21 cellular contexts compared by ENCODE assay signal in the genomic region with DNA sequence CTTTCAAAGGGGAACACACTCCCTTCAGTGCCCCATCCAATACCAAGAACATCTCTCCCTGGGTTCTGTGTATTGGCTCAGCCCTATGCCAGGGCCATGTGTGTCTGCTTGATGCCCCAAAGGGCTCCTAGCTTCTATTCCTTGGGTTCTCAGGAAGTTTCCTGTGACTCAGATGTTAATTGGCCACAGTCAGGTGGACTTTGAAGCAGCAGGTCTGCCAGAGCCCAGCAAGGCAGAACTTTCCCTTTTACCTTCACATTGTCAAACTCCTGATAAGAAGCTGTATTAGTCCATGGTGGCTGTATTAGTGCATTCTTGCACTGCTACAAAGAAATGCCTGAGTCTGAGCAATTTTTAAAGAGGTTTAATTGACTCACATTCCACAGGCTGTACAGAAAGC.
DNase-seq lines count a peak whose midpoint lies in the region; ATAC-seq and TF ChIP-seq lines count a peak whose summit lies in the region.
"Had no signal": no experiment of that assay in that cellular context is flagged by ENCODE, and none has a peak within 500 bp of the region (broad histone marks: within the 10 kb centered on the region; RNA-seq: fewer than 3 reads in every experiment).

No MANE protein-coding gene starts in this region.

- H3K4ac ChIP-seq in trophoblast cell (ENCODE audit: low read depth, low read length) = no peak overlapping the region

- TF ChIP-seq EP300 in transverse colon (IDR thresholded peaks at IDR 0.05; ENCODE audit: low read depth) = no peak

- H2BK5ac ChIP-seq in trophoblast cell (ENCODE audit: low read depth, low read length, poor library complexity) = no peak overlapping the region

- no peak overlapping the region for H2BK120ac ChIP-seq in trophoblast cell (ENCODE audit: insufficient read depth, low read length, poor library complexity)

- ATAC-seq in Right ventricle myocardium inferior = no peak
- ATAC-seq: GM12878, HCT116 had no signal

- H3K14ac ChIP-seq in trophoblast cell (ENCODE audit: low read length) = no peak overlapping the region

- H3K4me1 ChIP-seq in trophoblast cell (ENCODE audit: control insufficient read depth in 1 of 2, insufficient read depth in 2 of 2, low read length in 2 of 2) (no peaks in the 10 kb centered on the region), transverse colon (no peaks in the 10 kb centered on the region)
- H3K4me1 ChIP-seq: BE2C had no signal

- no peak overlapping the region for H2AK5ac ChIP-seq in trophoblast cell (ENCODE audit: low read length)

- no peaks in the 10 kb centered on the region for H3K79me2 ChIP-seq in trophoblast cell (ENCODE audit: control insufficient read depth, insufficient read depth, low read length, poor library complexity)

- no peak overlapping the region for H2AFZ ChIP-seq in trophoblast cell (ENCODE audit: insufficient read depth, low read length, poor library complexity)
- H2AFZ ChIP-seq: GM23248 had no signal

- no peak for TF ChIP-seq POLR2A in transverse colon (IDR thresholded peaks at IDR 0.05)

- H4K91ac ChIP-seq in trophoblast cell (ENCODE audit: low read depth, low read length) = no peak overlapping the region

- TF ChIP-seq CTCF in transverse colon (IDR thresholded peaks at IDR 0.05) (no peak), foreskin fibroblast (IDR thresholded peaks at IDR 0.05; ENCODE audit: low read depth, low read length) (no peak)

- H3K4me3 ChIP-seq in trophoblast cell (ENCODE audit: low read depth, low read length) = no peak overlapping the region
- H3K4me3 ChIP-seq in transverse colon = no peak overlapping the region
- H3K4me3 ChIP-seq in foreskin fibroblast (ENCODE audit: low read depth in 1 of 2, low read length in 2 of 2) = no peak overlapping the region
- H3K4me3 ChIP-seq: BLaER1 treated with 17β-estradiol and CSF1 and Interleukin-3, amounts not matched to agents 10 nM and 100 nM; GM12878; GM23248 had no signal

- in situ Hi-C loops in transverse colon (cut with MboI; ENCODE audit: low pct_ligation_motif_present in 1 of 4, low pct_unique_long_range_greater_than_20kb in 1 of 4, low sequenced_read_pairs in 3 of 4) = no loop called here

- H3K9ac ChIP-seq in trophoblast cell (ENCODE audit: low read length) = no peak overlapping the region
- H3K9ac ChIP-seq: BLaER1 treated with 17β-estradiol and CSF1 and Interleukin-3, amounts not matched to agents 10 nM and 100 nM; GM23248 had no signal

- H3K4me2 ChIP-seq in trophoblast cell (ENCODE audit: low read length) = no peak overlapping the region
- H3K4me2 ChIP-seq: BLaER1 treated with 17β-estradiol and CSF1 and Interleukin-3, amounts not matched to agents 10 nM and 100 nM had no signal

- H2BK12ac ChIP-seq in trophoblast cell (ENCODE audit: low read length) = no peak overlapping the region

- H3K9me3 ChIP-seq in trophoblast cell (ENCODE audit: insufficient read depth, low read depth, low read length) (peaks cover 13% of the 10 kb centered on the region), transverse colon (no peaks in the 10 kb centered on the region)
- H3K9me3 ChIP-seq: BE2C had no signal

- H3K23ac ChIP-seq in trophoblast cell (ENCODE audit: low read length) = no peak overlapping the region

- intact Hi-C loops in transverse colon (cut with DNase I; ENCODE audit: low total_unique reads) (loop anchor here (1.0 kb wide), 1 partner anchor 33 kb away; no protein-coding TSS in a partner anchor), Right ventricle myocardium inferior (cut with DNase I) (no loop called here)

- DNase-seq in LoVo (ENCODE audit: low spot score) (peak; percentile 7), islet precursor cell (peak; percentile 27), trophoblast cell (peak; percentile 49 to 85), transverse colon (peak; percentile 13), foreskin fibroblast (no peak), Right ventricle myocardium inferior (ENCODE audit: missing footprints) (no peak)
- DNase-seq in stimulated activated CD4-positive, alpha-beta T cell treated with anti-CD3 and anti-CD28 coated beads, Interleukin-2, amount 100 ng/mL, for 24 hours = no peak
- DNase-seq: AML-193; BE2C; CD4-positive, alpha-beta T cell; CD8-positive, alpha-beta memory T cell; DMS 273 treated with DMSO at 0.1 percent for 48 hours; DMS79; EL; GDM1; GM23248; H9 had no signal

- no peaks in the 10 kb centered on the region for H3K27me3 ChIP-seq in trophoblast cell (ENCODE audit: insufficient read depth, low read length)
- no peaks in the 10 kb centered on the region for H3K27me3 ChIP-seq in transverse colon
- H3K27me3 ChIP-seq: BE2C; BLaER1 treated with 17β-estradiol and CSF1 and Interleukin-3, amounts not matched to agents 10 nM and 100 nM had no signal

- H4K12ac ChIP-seq in trophoblast cell (ENCODE audit: low read depth, low read length) = no peak overlapping the region

- no peak overlapping the region for H3K18ac ChIP-seq in trophoblast cell (ENCODE audit: low read length)

- no peaks in the 10 kb centered on the region for H3K79me1 ChIP-seq in trophoblast cell (ENCODE audit: low read length)

- H3K27ac ChIP-seq in trophoblast cell (ENCODE audit: low read depth, low read length) (no peak overlapping the region), transverse colon (no peak overlapping the region)
- H3K27ac ChIP-seq: 22Rv1; BLaER1 treated with 17β-estradiol and CSF1 and Interleukin-3, amounts not matched to agents 10 nM and 100 nM; GM23248 had no signal

- H3K36me3 ChIP-seq in trophoblast cell (ENCODE audit: control insufficient read depth in 1 of 2, insufficient read depth in 2 of 2, low read length in 2 of 2) = no peaks in the 10 kb centered on the region
- no peaks in the 10 kb centered on the region for H3K36me3 ChIP-seq in transverse colon
- H3K36me3 ChIP-seq: BE2C; BLaER1 treated with 17β-estradiol and CSF1 and Interleukin-3, amounts not matched to agents 10 nM and 100 nM had no signal

- H4K8ac ChIP-seq in trophoblast cell (ENCODE audit: low read depth, low read length) = no peak overlapping the region

Comparison
In these comparisons a context has a peak if more than half of its experiments do, and no peak if none do; other contexts are left out.
1. DNase-seq: peak in LoVo (single experiment), islet precursor cell (single experiment), trophoblast cell (2 of 2) and transverse colon (single experiment); none in stimulated activated CD4-positive, alpha-beta T cell treated with anti-CD3 and anti-CD28 coated beads, Interleukin-2, amount 100 ng/mL, for 24 hours (0 of 2), foreskin fibroblast (0 of 2) and Right ventricle myocardium inferior (single experiment).